In genomic region chr6:139375239-139376053, GRCh38 we compare ENCODE assay signal across 1 cellular context.
TF ChIP-seq lines count a peak whose summit lies in the region.

No MANE protein-coding gene starts in this region.

TF ChIP-seq in HepG2, 621 proteins besides CTCF, POLR2A, EP300 and RAD21 (continued from another document and continues in another):
- TF ChIP-seq SAFB2 (CRISPR knock-in tag; IDR thresholded peaks at IDR 0.05; ENCODE audit: borderline replicate concordance, low read depth), result no peak
- TF ChIP-seq SPEN (CRISPR knock-in tag; IDR thresholded peaks at IDR 0.05; ENCODE audit: low read depth), result peak; percentile 83
- TF ChIP-seq HBP1 (CRISPR knock-in tag; IDR thresholded peaks at IDR 0.05; ENCODE audit: low read depth), result peak; percentile 55
- TF ChIP-seq, protein P1, sequence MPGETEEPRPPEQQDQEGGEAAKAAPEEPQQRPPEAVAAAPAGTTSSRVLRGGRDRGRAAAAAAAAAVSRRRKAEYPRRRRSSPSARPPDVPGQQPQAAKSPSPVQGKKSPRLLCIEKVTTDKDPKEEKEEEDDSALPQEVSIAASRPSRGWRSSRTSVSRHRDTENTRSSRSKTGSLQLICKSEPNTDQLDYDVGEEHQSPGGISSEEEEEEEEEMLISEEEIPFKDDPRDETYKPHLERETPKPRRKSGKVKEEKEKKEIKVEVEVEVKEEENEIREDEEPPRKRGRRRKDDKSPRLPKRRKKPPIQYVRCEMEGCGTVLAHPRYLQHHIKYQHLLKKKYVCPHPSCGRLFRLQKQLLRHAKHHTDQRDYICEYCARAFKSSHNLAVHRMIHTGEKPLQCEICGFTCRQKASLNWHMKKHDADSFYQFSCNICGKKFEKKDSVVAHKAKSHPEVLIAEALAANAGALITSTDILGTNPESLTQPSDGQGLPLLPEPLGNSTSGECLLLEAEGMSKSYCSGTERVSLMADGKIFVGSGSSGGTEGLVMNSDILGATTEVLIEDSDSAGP (CRISPR knock-in tag; IDR thresholded peaks at IDR 0.05; ENCODE audit: borderline replicate concordance), result peak; percentile 87
- peak; percentile 81 for TF ChIP-seq ZNF749 (CRISPR knock-in tag; IDR thresholded peaks at IDR 0.05; ENCODE audit: borderline replicate concordance)
- peak; percentile 72; the same call in 1 of the 2 replicates for TF ChIP-seq HNF4G (IDR thresholded peaks at IDR 0.05; ENCODE audit: borderline replicate concordance, low read depth, low read length)
- peak; percentile 61; the same call in 1 of the 2 replicates for TF ChIP-seq HNF4G (CRISPR knock-in tag; IDR thresholded peaks at IDR 0.05; ENCODE audit: borderline replicate concordance, low read depth)
- peak; percentile 34; the same call in 1 of the 2 replicates for TF ChIP-seq ZBTB21 (CRISPR knock-in tag; IDR thresholded peaks at IDR 0.05)
- TF ChIP-seq, protein P2, sequence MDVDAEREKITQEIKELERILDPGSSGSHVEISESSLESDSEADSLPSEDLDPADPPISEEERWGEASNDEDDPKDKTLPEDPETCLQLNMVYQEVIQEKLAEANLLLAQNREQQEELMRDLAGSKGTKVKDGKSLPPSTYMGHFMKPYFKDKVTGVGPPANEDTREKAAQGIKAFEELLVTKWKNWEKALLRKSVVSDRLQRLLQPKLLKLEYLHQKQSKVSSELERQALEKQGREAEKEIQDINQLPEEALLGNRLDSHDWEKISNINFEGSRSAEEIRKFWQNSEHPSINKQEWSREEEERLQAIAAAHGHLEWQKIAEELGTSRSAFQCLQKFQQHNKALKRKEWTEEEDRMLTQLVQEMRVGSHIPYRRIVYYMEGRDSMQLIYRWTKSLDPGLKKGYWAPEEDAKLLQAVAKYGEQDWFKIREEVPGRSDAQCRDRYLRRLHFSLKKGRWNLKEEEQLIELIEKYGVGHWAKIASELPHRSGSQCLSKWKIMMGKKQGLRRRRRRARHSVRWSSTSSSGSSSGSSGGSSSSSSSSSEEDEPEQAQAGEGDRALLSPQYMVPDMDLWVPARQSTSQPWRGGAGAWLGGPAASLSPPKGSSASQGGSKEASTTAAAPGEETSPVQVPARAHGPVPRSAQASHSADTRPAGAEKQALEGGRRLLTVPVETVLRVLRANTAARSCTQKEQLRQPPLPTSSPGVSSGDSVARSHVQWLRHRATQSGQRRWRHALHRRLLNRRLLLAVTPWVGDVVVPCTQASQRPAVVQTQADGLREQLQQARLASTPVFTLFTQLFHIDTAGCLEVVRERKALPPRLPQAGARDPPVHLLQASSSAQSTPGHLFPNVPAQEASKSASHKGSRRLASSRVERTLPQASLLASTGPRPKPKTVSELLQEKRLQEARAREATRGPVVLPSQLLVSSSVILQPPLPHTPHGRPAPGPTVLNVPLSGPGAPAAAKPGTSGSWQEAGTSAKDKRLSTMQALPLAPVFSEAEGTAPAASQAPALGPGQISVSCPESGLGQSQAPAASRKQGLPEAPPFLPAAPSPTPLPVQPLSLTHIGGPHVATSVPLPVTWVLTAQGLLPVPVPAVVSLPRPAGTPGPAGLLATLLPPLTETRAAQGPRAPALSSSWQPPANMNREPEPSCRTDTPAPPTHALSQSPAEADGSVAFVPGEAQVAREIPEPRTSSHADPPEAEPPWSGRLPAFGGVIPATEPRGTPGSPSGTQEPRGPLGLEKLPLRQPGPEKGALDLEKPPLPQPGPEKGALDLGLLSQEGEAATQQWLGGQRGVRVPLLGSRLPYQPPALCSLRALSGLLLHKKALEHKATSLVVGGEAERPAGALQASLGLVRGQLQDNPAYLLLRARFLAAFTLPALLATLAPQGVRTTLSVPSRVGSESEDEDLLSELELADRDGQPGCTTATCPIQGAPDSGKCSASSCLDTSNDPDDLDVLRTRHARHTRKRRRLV (CRISPR knock-in tag; IDR thresholded peaks at IDR 0.05), result peak; percentile 82
- no peak for TF ChIP-seq JUNB (CRISPR knock-in tag; IDR thresholded peaks at IDR 0.05; ENCODE audit: borderline replicate concordance)
- no peak for TF ChIP-seq ZNF496 (CRISPR knock-in tag; IDR thresholded peaks at IDR 0.05; ENCODE audit: insufficient replicate concordance)
- no peak for TF ChIP-seq ZNF562 (CRISPR knock-in tag; IDR thresholded peaks at IDR 0.05; ENCODE audit: borderline replicate concordance)
- TF ChIP-seq PHF8 (CRISPR knock-in tag; IDR thresholded peaks at IDR 0.05), result peak; percentile 71
- no peak; the same call in none of the 2 replicates for TF ChIP-seq AHR (CRISPR knock-in tag; IDR thresholded peaks at IDR 0.05)
- TF ChIP-seq ZNF546 (CRISPR knock-in tag; conservative IDR thresholded peaks at IDR 0.05), result peak; percentile 38; the same call in 1 of the 2 replicates
- TF ChIP-seq ZNF251 (CRISPR knock-in tag; IDR thresholded peaks at IDR 0.05), result 0 out of 2 replicates have a peak, but pooled peaks have one; percentile 40
- peak; percentile 22; the same call in 1 of the 2 replicates for TF ChIP-seq HNRNPL (IDR thresholded peaks at IDR 0.05; ENCODE audit: low read depth, low read length)
- TF ChIP-seq, protein P3, sequence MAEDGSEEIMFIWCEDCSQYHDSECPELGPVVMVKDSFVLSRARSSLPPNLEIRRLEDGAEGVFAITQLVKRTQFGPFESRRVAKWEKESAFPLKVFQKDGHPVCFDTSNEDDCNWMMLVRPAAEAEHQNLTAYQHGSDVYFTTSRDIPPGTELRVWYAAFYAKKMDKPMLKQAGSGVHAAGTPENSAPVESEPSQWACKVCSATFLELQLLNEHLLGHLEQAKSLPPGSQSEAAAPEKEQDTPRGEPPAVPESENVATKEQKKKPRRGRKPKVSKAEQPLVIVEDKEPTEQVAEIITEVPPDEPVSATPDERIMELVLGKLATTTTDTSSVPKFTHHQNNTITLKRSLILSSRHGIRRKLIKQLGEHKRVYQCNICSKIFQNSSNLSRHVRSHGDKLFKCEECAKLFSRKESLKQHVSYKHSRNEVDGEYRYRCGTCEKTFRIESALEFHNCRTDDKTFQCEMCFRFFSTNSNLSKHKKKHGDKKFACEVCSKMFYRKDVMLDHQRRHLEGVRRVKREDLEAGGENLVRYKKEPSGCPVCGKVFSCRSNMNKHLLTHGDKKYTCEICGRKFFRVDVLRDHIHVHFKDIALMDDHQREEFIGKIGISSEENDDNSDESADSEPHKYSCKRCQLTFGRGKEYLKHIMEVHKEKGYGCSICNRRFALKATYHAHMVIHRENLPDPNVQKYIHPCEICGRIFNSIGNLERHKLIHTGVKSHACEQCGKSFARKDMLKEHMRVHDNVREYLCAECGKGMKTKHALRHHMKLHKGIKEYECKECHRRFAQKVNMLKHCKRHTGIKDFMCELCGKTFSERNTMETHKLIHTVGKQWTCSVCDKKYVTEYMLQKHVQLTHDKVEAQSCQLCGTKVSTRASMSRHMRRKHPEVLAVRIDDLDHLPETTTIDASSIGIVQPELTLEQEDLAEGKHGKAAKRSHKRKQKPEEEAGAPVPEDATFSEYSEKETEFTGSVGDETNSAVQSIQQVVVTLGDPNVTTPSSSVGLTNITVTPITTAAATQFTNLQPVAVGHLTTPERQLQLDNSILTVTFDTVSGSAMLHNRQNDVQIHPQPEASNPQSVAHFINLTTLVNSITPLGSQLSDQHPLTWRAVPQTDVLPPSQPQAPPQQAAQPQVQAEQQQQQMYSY (CRISPR knock-in tag; IDR thresholded peaks at IDR 0.05), result peak; percentile 98
- TF ChIP-seq, protein P4, sequence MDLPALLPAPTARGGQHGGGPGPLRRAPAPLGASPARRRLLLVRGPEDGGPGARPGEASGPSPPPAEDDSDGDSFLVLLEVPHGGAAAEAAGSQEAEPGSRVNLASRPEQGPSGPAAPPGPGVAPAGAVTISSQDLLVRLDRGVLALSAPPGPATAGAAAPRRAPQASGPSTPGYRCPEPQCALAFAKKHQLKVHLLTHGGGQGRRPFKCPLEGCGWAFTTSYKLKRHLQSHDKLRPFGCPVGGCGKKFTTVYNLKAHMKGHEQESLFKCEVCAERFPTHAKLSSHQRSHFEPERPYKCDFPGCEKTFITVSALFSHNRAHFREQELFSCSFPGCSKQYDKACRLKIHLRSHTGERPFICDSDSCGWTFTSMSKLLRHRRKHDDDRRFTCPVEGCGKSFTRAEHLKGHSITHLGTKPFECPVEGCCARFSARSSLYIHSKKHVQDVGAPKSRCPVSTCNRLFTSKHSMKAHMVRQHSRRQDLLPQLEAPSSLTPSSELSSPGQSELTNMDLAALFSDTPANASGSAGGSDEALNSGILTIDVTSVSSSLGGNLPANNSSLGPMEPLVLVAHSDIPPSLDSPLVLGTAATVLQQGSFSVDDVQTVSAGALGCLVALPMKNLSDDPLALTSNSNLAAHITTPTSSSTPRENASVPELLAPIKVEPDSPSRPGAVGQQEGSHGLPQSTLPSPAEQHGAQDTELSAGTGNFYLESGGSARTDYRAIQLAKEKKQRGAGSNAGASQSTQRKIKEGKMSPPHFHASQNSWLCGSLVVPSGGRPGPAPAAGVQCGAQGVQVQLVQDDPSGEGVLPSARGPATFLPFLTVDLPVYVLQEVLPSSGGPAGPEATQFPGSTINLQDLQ (CRISPR knock-in tag; IDR thresholded peaks at IDR 0.05), result peak; percentile 17; the same call in 1 of the 2 replicates
- no peak; the same call in 1 of the 2 replicates for TF ChIP-seq ZNF605 (CRISPR knock-in tag; IDR thresholded peaks at IDR 0.05)
- peak; percentile 67; the same call in 1 of the 2 replicates for TF ChIP-seq ZNF276 (CRISPR knock-in tag; IDR thresholded peaks at IDR 0.05; ENCODE audit: low read depth)
- TF ChIP-seq ZSCAN12 (CRISPR knock-in tag; IDR thresholded peaks at IDR 0.05), result no peak
- peak; percentile 46; the same call in 1 of the 2 replicates for TF ChIP-seq MLX (CRISPR knock-in tag; IDR thresholded peaks at IDR 0.05)
- TF ChIP-seq ZNF30 (CRISPR knock-in tag; IDR thresholded peaks at IDR 0.05), result peak; percentile 62; the same call in 1 of the 2 replicates
- TF ChIP-seq KMT2B (CRISPR knock-in tag; IDR thresholded peaks at IDR 0.05), result peak; percentile 76
- TF ChIP-seq FOXP4 (CRISPR knock-in tag; IDR thresholded peaks at IDR 0.05), result peak; percentile 97
- TF ChIP-seq CREB1 (IDR thresholded peaks at IDR 0.05), result 0 out of 2 replicates have a peak, but pooled peaks have one; percentile 47
- TF ChIP-seq CREB1 (CRISPR knock-in tag; IDR thresholded peaks at IDR 0.05), result peak; percentile 81
- TF ChIP-seq NRL (CRISPR knock-in tag; IDR thresholded peaks at IDR 0.05; ENCODE audit: borderline replicate concordance), result no peak; the same call in 1 of the 2 replicates
